Comparison of ENCODE assay signal across 26 cellular contexts in genomic region chr15:88998980-88999713, GRCh38.
DNase-seq lines count a peak whose midpoint lies in the region; ATAC-seq, FAIRE-seq and TF ChIP-seq lines count a peak whose summit lies in the region.
"Had no signal": no experiment of that assay in that cellular context is flagged by ENCODE, and none has a peak within 500 bp of the region (broad histone marks: within the 10 kb centered on the region; RNA-seq: fewer than 3 reads in every experiment).

No MANE protein-coding gene starts in this region.

- peak; percentile 63 for ATAC-seq in HCT116
- ATAC-seq in GM19463 (IDR thresholded peaks at IDR 0.05; ENCODE audit: unreplicated experiment): no peak
- ATAC-seq: esophagus mucosa, foreskin keratinocyte, natural killer cell had no signal

- H4K8ac ChIP-seq in H1 (ENCODE audit: extremely low read depth, insufficient read depth, low read length) (no peak overlapping the region), mesenchymal stem cell (ENCODE audit: low read length) (no peak overlapping the region)

- no peaks in the 10 kb centered on the region for H3K27me3 ChIP-seq in HCT116 (ENCODE audit: insufficient read depth, low read length)
- no peaks in the 10 kb centered on the region for H3K27me3 ChIP-seq in H1 (replicated peaks in 1 of 4; ENCODE audit: control insufficient read depth in 3 of 4, extremely low read depth in 1 of 4, insufficient read depth in 3 of 4, low read length in 3 of 4)
- peaks cover 0 to 6% of the 10 kb centered on the region in 2 experiments for H3K27me3 ChIP-seq in mesenchymal stem cell (ENCODE audit: control insufficient read depth in 1 of 2, insufficient read depth in 1 of 2, low read length in 2 of 2)
- H3K27me3 ChIP-seq in ascending aorta: no peaks in the 10 kb centered on the region
- H3K27me3 ChIP-seq: cardiac muscle cell, uterus had no signal

- DNase-seq in HCT116 (ENCODE audit: low read depth, low spot score) (no peak), NAMALWA (ENCODE audit: low spot score) (peak; percentile 39), H1 (ENCODE audit: low read depth in 1 of 2, low spot score in 2 of 2) (peak in 1 of 2 experiments; percentile 77), mesenchymal stem cell (no peak), AML-193 (lab: John Stamatoyannopoulos, UW) (no peak), ascending aorta (ENCODE audit: low spot score in 2 of 2) (no peak)
- DNase-seq: activated CD4-positive, alpha-beta memory T cell treated with anti-CD3 and anti-CD28 coated beads, Interleukin-2, amount 10 ng/mL, durations not matched to agents 7 days and 5 days; activated CD4-positive, alpha-beta T cell treated with anti-CD3 and anti-CD28 coated beads for 1 hour; activated naive CD8-positive, alpha-beta T cell treated with anti-CD3 and anti-CD28 coated beads for 36 hours; cortex of kidney; foreskin keratinocyte; GOT3; kidney; natural killer cell; NCI-H1092; NCI-H1930; NCI-H526 treated with DMSO at 0.1 percent for 48 hours; uterus had no signal

- H3K36me3 ChIP-seq in HCT116 (ENCODE audit: control insufficient read depth in 1 of 2, insufficient read depth in 2 of 2, low read length in 2 of 2): no peaks in the 10 kb centered on the region
- no peaks in the 10 kb centered on the region for H3K36me3 ChIP-seq in H1 (ENCODE audit: control insufficient read depth in 2 of 4, insufficient read depth in 4 of 4, low read length in 3 of 4)
- no peaks in the 10 kb centered on the region for H3K36me3 ChIP-seq in mesenchymal stem cell (ENCODE audit: control insufficient read depth in 1 of 2, insufficient read depth in 2 of 2, low read depth in 1 of 2, low read length in 2 of 2)
- no peaks in the 10 kb centered on the region for H3K36me3 ChIP-seq in ascending aorta
- H3K36me3 ChIP-seq: cardiac muscle cell, thoracic aorta, uterus had no signal

- TF ChIP-seq EP300 in H1 (IDR thresholded peaks at IDR 0.05; ENCODE audit: borderline replicate concordance in 1 of 2, low read depth in 2 of 2, low read length in 2 of 2): no peak

- no peaks in the 10 kb centered on the region for H3K9me2 ChIP-seq in HCT116 (ENCODE audit: insufficient read depth)

- TF ChIP-seq RAD21 in HCT116 (IDR thresholded peaks at IDR 0.05; ENCODE audit: low read depth): no peak
- TF ChIP-seq RAD21 in H1 (IDR thresholded peaks at IDR 0.05 in 1 of 2, conservative IDR thresholded peaks at IDR 0.05 in 1 of 2; ENCODE audit: low read depth in 2 of 2, low read length in 2 of 2): no peak

- POLR2A ChIA-PET in HCT116 (lab: Charles Lee) (no interaction called here), H1 (lab: Charles Lee; ENCODE audit: partially characterized antibody) (interaction anchor here (0.6 to 16.3 kb wide), 16 partner anchors 9 to 343 kb away, joined by 3 to 607 read pairs (median 3); partner anchors contain the start of genes HAPLN3 and MFGE8)

- H4K91ac ChIP-seq in H1 (replicated peaks; ENCODE audit: insufficient read length, low read length): peak overlapping the region; percentile 83
- no peak overlapping the region for H4K91ac ChIP-seq in mesenchymal stem cell (ENCODE audit: low read length)

- H4K5ac ChIP-seq in H1 (ENCODE audit: insufficient read length, low read depth, low read length): no peak overlapping the region

- H2BK20ac ChIP-seq in H1 (ENCODE audit: low read length): peak overlapping the region; percentile 89

- H3K9ac ChIP-seq in HCT116 (ENCODE audit: low read length) (no peak overlapping the region), H1 (replicated peaks in 1 of 4; ENCODE audit: extremely low read depth in 1 of 4, low read depth in 3 of 4, low read length in 3 of 4) (no peak overlapping the region; a peak in 1 of 7 replicates), mesenchymal stem cell (ENCODE audit: low read length) (no peak overlapping the region)
- H3K9ac ChIP-seq: KMS-11 had no signal

- intact Hi-C loops in HCT116 (cut with micrococcal nuclease): no loop called here
- intact Hi-C loops in ascending aorta (cut with DNase I): no loop called here

- H3K9me3 ChIP-seq in HCT116 (ENCODE audit: control insufficient read depth in 1 of 2, insufficient read depth in 1 of 2, low read depth in 1 of 2, low read length in 2 of 2) (no peaks in the 10 kb centered on the region), H1 (ENCODE audit: insufficient read depth in 2 of 2, low read depth in 1 of 2, low read length in 1 of 2) (no peaks in the 10 kb centered on the region), mesenchymal stem cell (ENCODE audit: control insufficient read depth, low read length) (no peaks in the 10 kb centered on the region), ascending aorta (no peaks in the 10 kb centered on the region)
- H3K9me3 ChIP-seq: thoracic aorta, uterus had no signal

- no peak overlapping the region for H3K27ac ChIP-seq in HCT116 (ENCODE audit: low read depth, low read length)
- peak overlapping the region; percentile 19; the same call in 1 of the 2 replicates for H3K27ac ChIP-seq in H1 (ENCODE audit: low read depth, low read length)
- no peak overlapping the region for H3K27ac ChIP-seq in mesenchymal stem cell (ENCODE audit: low read length, poor library complexity, severe bottlenecking)
- no peak overlapping the region for H3K27ac ChIP-seq in ascending aorta
- H3K27ac ChIP-seq: cardiac muscle cell, foreskin keratinocyte, KMS-11, SK-N-MC, skin epidermis, thoracic aorta, uterus had no signal

- H2BK15ac ChIP-seq in H1 (ENCODE audit: low read length) (no peak overlapping the region), mesenchymal stem cell (ENCODE audit: low read depth, poor library complexity, severe bottlenecking) (peak overlapping the region; percentile 93)

- H3K4me2 ChIP-seq in HCT116 (ENCODE audit: low read length): no peak overlapping the region
- H3K4me2 ChIP-seq in H1 (ENCODE audit: insufficient read depth in 1 of 2, low read depth in 2 of 2, low read length in 2 of 2): peak overlapping the region; percentile 47 to 70
- no peak overlapping the region for H3K4me2 ChIP-seq in mesenchymal stem cell (ENCODE audit: low read length, poor library complexity, severe bottlenecking)
- H3K4me2 ChIP-seq: KMS-11 had no signal

- H2BK12ac ChIP-seq in H1 (ENCODE audit: low read depth, low read length) (peak overlapping the region; percentile 64), mesenchymal stem cell (ENCODE audit: low read length in 2 of 2) (no peak overlapping the region)

- no TSS peak for BruUV-seq in HCT116 (replicated peaks; lab: Mats Ljungman, UMichigan)

- CTCF ChIA-PET in HCT116 (lab: Charles Lee): no interaction called here
- CTCF ChIA-PET in H1 (lab: Charles Lee; ENCODE audit: partially characterized antibody): interaction anchor here (0.7 to 3.3 kb wide), 10 partner anchors 10 to 98 kb away, joined by 3 to 20 read pairs (median 4); no protein-coding TSS in a partner anchor

- H2AK5ac ChIP-seq in H1 (ENCODE audit: low read depth, low read length) (no peak overlapping the region), mesenchymal stem cell (ENCODE audit: low read length, severe bottlenecking) (no peak overlapping the region)

- TF ChIP-seq POLR2A in HCT116 (IDR thresholded peaks at IDR 0.05; ENCODE audit: borderline replicate concordance, extremely low read depth, insufficient read depth, insufficient read length) (no peak), H1 (IDR thresholded peaks at IDR 0.05; ENCODE audit: control extremely low read depth in 1 of 2, low read depth in 2 of 2, low read length in 2 of 2) (peak in 1 of 2 experiments; percentile 50; a peak in 1 of 3 replicates)

- H3K79me1 ChIP-seq in H1 (ENCODE audit: low read depth, low read length) (no peaks in the 10 kb centered on the region), mesenchymal stem cell (replicated peaks; ENCODE audit: low read length, poor library complexity, severe bottlenecking) (no peaks in the 10 kb centered on the region)

- H2BK120ac ChIP-seq in H1 (replicated peaks; ENCODE audit: low read depth, low read length): peak overlapping the region; percentile 87
- H2BK120ac ChIP-seq in mesenchymal stem cell (ENCODE audit: low read depth, low read length): no peak overlapping the region

- H3K14ac ChIP-seq in H1 (ENCODE audit: insufficient read length): no peak overlapping the region
- no peak overlapping the region for H3K14ac ChIP-seq in mesenchymal stem cell (ENCODE audit: low read length in 2 of 2)

- H3K4me3 ChIP-seq in HCT116 (replicated peaks in 1 of 2; ENCODE audit: low read depth in 1 of 2, low read length in 2 of 2): no peak overlapping the region
- peak overlapping the region in 2 of 4 experiments; percentile 3 to 47; a peak in 4 of 8 replicates for H3K4me3 ChIP-seq in H1 (ENCODE audit: extremely low read depth in 1 of 4, insufficient read depth in 2 of 4, low read depth in 3 of 4, low read length in 4 of 4)
- no peak overlapping the region for H3K4me3 ChIP-seq in mesenchymal stem cell (ENCODE audit: insufficient read depth in 1 of 2, low read depth in 1 of 2, low read length in 2 of 2)
- no peak overlapping the region for H3K4me3 ChIP-seq in ascending aorta
- H3K4me3 ChIP-seq: cardiac muscle cell, SK-N-MC, skin epidermis, thoracic aorta, uterus had no signal

- 12% methylated on average over 7 of the region's 7 CpGs; no CpG with 5 or more reads in 1 of the 2 experiments for WGBS in H1 (ENCODE audit: extremely low coverage in 1 of 2, insufficient coverage in 1 of 2, insufficient read length in 1 of 2, insufficient replicate concordance in 2 of 2, low coverage in 1 of 2, low lambda C conversion rate in 2 of 2, missing lambda C conversion rate in 1 of 2), 2 experiments
- 87% methylated on average over 6 of the region's 7 CpGs for WGBS in mesenchymal stem cell

- peak; percentile 99 for FAIRE-seq in H1 (lab: Jason Lieb, UNC)
- FAIRE-seq: GM12891, kidney had no signal

- no peaks in the 10 kb centered on the region for H3K4me1 ChIP-seq in HCT116 (ENCODE audit: control insufficient read depth in 1 of 2, insufficient read depth in 2 of 2, low read length in 2 of 2)
- H3K4me1 ChIP-seq in H1 (replicated peaks in 1 of 4; ENCODE audit: control insufficient read depth in 3 of 4, insufficient read depth in 4 of 4, low read length in 3 of 4): peaks cover 24 to 50% (median 41%) of the 10 kb centered on the region in 4 experiments
- peaks cover 5% of the 10 kb centered on the region for H3K4me1 ChIP-seq in mesenchymal stem cell (ENCODE audit: control insufficient read depth, insufficient read depth, low read depth, low read length)
- no peaks in the 10 kb centered on the region for H3K4me1 ChIP-seq in ascending aorta
- H3K4me1 ChIP-seq: foreskin keratinocyte, uterus had no signal

- peak overlapping the region; percentile 89 for H2BK5ac ChIP-seq in H1 (ENCODE audit: low read depth, low read length)
- no peak overlapping the region for H2BK5ac ChIP-seq in mesenchymal stem cell (ENCODE audit: low read depth, low read length, poor library complexity, severe bottlenecking)

- H3K23me2 ChIP-seq in H1 (ENCODE audit: low read depth, low read length): peaks cover 3% of the 10 kb centered on the region; the same call in 1 of the 2 replicates

- H3K18ac ChIP-seq in H1 (ENCODE audit: extremely low read depth, low read length): peak overlapping the region; percentile 62
- H3K18ac ChIP-seq in mesenchymal stem cell (ENCODE audit: low read depth in 1 of 2, low read length in 2 of 2): no peak overlapping the region

- H3K4ac ChIP-seq in H1 (replicated peaks; ENCODE audit: insufficient read length, low read depth, low read length): peak overlapping the region; percentile 40
- H3K4ac ChIP-seq in mesenchymal stem cell (ENCODE audit: low read depth in 1 of 2, low read length in 2 of 2): no peak overlapping the region

- RAD21 ChIA-PET in HCT116 (lab: Charles Lee; ENCODE audit: low non-redundant PET in 1 of 2, low total read pairs in 2 of 2, uncharacterized antibody in 2 of 2, unreplicated experiment in 2 of 2): no interaction called here

- H3K79me2 ChIP-seq in HCT116 (ENCODE audit: insufficient read depth, low read length) (no peaks in the 10 kb centered on the region), H1 (ENCODE audit: control insufficient read depth in 1 of 2, insufficient read depth in 2 of 2, low read length in 2 of 2) (peaks cover 0 to 8% of the 10 kb centered on the region in 2 experiments; a peak in 1 of 4 replicates)

- peak overlapping the region; percentile 78 for H3K56ac ChIP-seq in H1 (replicated peaks; ENCODE audit: insufficient read length, low read depth, low read length)

- no peak overlapping the region for H3K23ac ChIP-seq in H1 (ENCODE audit: insufficient read length)
- H3K23ac ChIP-seq in mesenchymal stem cell (ENCODE audit: low read length in 2 of 2): no peak overlapping the region

- no peak overlapping the region for H2AFZ ChIP-seq in HCT116 (ENCODE audit: low read depth, low read length, poor library complexity, severe bottlenecking)
- H2AFZ ChIP-seq in H1 (ENCODE audit: low read length): no peak overlapping the region
- H2AFZ ChIP-seq in mesenchymal stem cell (ENCODE audit: low read depth, low read length): no peak overlapping the region

- TF ChIP-seq CTCF in HCT116 (IDR thresholded peaks at IDR 0.05 in 2 of 3, conservative IDR thresholded peaks at IDR 0.05 in 1 of 3; ENCODE audit: borderline replicate concordance in 1 of 3, insufficient read depth in 1 of 3, low read depth in 2 of 3, low read length in 2 of 3) (no peak), H1 (IDR thresholded peaks at IDR 0.05; ENCODE audit: control extremely low read depth in 1 of 3, insufficient read depth in 1 of 3, low read depth in 1 of 3, low read length in 3 of 3) (no peak), ascending aorta (IDR thresholded peaks at IDR 0.05) (no peak)

- H4K20me1 ChIP-seq in HCT116 (ENCODE audit: insufficient read depth) (no peaks in the 10 kb centered on the region), H1 (replicated peaks in 1 of 2; ENCODE audit: control insufficient read depth in 1 of 2, insufficient read depth in 2 of 2, low read length in 2 of 2) (no peaks in the 10 kb centered on the region)

Comparison
In these comparisons a context has a peak if more than half of its experiments do, and no peak if none do; other contexts are left out.
1. H3K4me2 ChIP-seq: peak in H1 (2 of 2); none in HCT116 (single experiment) and mesenchymal stem cell (single experiment).
2. Of the 16 proteins assayed by ChIP-seq in both H1 and HCT116: peak only in H1: MAX, POLR2AphosphoS5, SP1 and YY1; only in HCT116: none; in both: none; in neither: 11; mixed calls (peak in some experiments, not most) for 1.